1 cellular context compared by ENCODE assay signal in the genomic region with DNA sequence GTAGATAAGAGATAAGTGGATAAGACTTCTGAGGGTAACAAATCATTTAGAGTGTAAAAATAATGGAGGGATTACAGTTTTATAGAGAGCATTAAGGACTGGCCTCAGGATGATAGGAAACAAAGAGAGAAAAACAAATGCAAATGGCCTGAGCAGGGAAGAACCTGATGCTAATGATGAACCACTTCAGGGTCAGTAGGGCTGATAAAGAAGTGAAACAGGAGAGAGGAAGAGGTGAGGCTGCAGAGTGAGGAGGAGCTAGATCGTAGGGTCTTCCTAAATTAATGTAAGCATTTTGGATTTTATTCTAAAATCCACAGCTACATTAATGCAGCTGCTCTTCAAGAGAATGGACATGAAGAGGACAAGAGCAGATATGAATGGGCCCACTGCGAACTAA.
TF ChIP-seq lines count a peak whose summit lies in the region.

No MANE protein-coding gene starts in this region.

TF ChIP-seq in H1, 55 proteins besides CTCF, POLR2A, EP300 and RAD21 (continued from another document):
- no peak for TF ChIP-seq SRF (IDR thresholded peaks at IDR 0.05; ENCODE audit: low read depth, low read length)
- TF ChIP-seq CHD1 (IDR thresholded peaks at IDR 0.05; ENCODE audit: low read depth, low read length), result no peak
- no peak for TF ChIP-seq SUZ12 (IDR thresholded peaks at IDR 0.05; ENCODE audit: low read length)
- no peak for TF ChIP-seq TEAD4 (IDR thresholded peaks at IDR 0.05; ENCODE audit: low read depth, low read length)
